Comparison of ENCODE assay signal across 3 cellular contexts in genomic region chr20:51950926-51951325, GRCh38.
TF ChIP-seq lines count a peak whose summit lies in the region.

No MANE protein-coding gene starts in this region.

TF ChIP-seq in A549, 52 proteins besides CTCF, POLR2A, EP300 and RAD21:
- TF ChIP-seq CEBPB (IDR thresholded peaks at IDR 0.05) (peak; percentile 58 to 86; a peak in 3 of 4 replicates), PHF8 (IDR thresholded peaks at IDR 0.05; ENCODE audit: borderline replicate concordance, low read depth) (no peak)

TF ChIP-seq in IMR-90, 13 proteins besides CTCF, POLR2A, EP300 and RAD21:
- no peak for TF ChIP-seq MAFK (IDR thresholded peaks at IDR 0.05; ENCODE audit: low read depth, low read length)
- peak; percentile 88 for TF ChIP-seq CEBPB (IDR thresholded peaks at IDR 0.05; ENCODE audit: low read depth, low read length)

TF ChIP-seq in H1, 55 proteins besides CTCF, POLR2A, EP300 and RAD21:
- TF ChIP-seq ATF3 (IDR thresholded peaks at IDR 0.05; ENCODE audit: insufficient read depth, low read depth, low read length) (no peak), CHD1 (IDR thresholded peaks at IDR 0.05; ENCODE audit: low read depth, low read length) (no peak), CEBPB (IDR thresholded peaks at IDR 0.05; ENCODE audit: low read depth, low read length) (peak; percentile 74), CHD2 (IDR thresholded peaks at IDR 0.05; ENCODE audit: low read length) (no peak), TBP (IDR thresholded peaks at IDR 0.05; ENCODE audit: low read depth, low read length) (no peak)
